25 cellular contexts compared by ENCODE assay signal in genomic region chr2:179927041-179927440, GRCh38.
"Had no signal": no experiment of that assay in that cellular context is flagged by ENCODE, and none has a peak within 500 bp of the region (broad histone marks: within the 10 kb centered on the region; RNA-seq: fewer than 3 reads in every experiment).

No MANE protein-coding gene starts in this region.

- H3K4me3 Mint-ChIP-seq: activated B cell treated with CpG ODN at 0.5 μM for 24 hours; activated CD8-positive, alpha-beta T cell treated with anti-CD3 and anti-CD28 coated beads for 36 hours; activated naive CD8-positive, alpha-beta T cell; activated T-cell treated with anti-CD3 and anti-CD28 coated beads, Interleukin-2, amount 50 U/mL, for 4 hours; activated T-helper 17 cell treated with anti-CD3 and anti-CD28 coated beads, Interleukin-2, amount 50 U/mL, for 72 hours; effector memory CD8-positive, alpha-beta T cell had no signal

- H3K27ac Mint-ChIP-seq: activated B cell treated with CpG ODN at 0.5 μM for 24 hours; activated CD8-positive, alpha-beta T cell treated with anti-CD3 and anti-CD28 coated beads for 36 hours; activated naive CD8-positive, alpha-beta T cell; activated T-helper 17 cell treated with anti-CD3 and anti-CD28 coated beads, Interleukin-2, amount 50 U/mL, for 72 hours; effector memory CD8-positive, alpha-beta T cell had no signal

- H3K27me3 Mint-ChIP-seq: activated B cell treated with CpG ODN at 0.5 μM for 24 hours; activated CD8-positive, alpha-beta T cell treated with anti-CD3 and anti-CD28 coated beads for 36 hours; activated naive CD8-positive, alpha-beta T cell; activated T-helper 17 cell treated with anti-CD3 and anti-CD28 coated beads, Interleukin-2, amount 50 U/mL, for 72 hours; effector memory CD8-positive, alpha-beta T cell had no signal

- H3K4me1 Mint-ChIP-seq: activated B cell treated with CpG ODN at 0.5 μM for 24 hours; activated T-helper 17 cell treated with anti-CD3 and anti-CD28 coated beads, Interleukin-2, amount 50 U/mL, for 72 hours had no signal

- DNase-seq: activated B cell treated with CpG ODN at 0.5 μM for 24 hours; activated CD4-positive, alpha-beta T cell treated with anti-CD3 and anti-CD28 coated beads for 48 hours; activated CD4-positive, alpha-beta T cell treated with anti-CD3 and anti-CD28 coated beads, Interleukin-2, amount 50 U/mL, for 1 hour; activated CD4-positive, alpha-beta T cell treated with anti-CD3 and anti-CD28 coated beads, Interleukin-2, amount 50 U/mL, for 48 hours; activated CD8-positive, alpha-beta memory T cell treated with anti-CD3 and anti-CD28 coated beads for 24 hours; activated CD8-positive, alpha-beta T cell treated with anti-CD3 and anti-CD28 coated beads for 36 hours; activated effector memory CD4-positive, alpha-beta T cell treated with Interleukin-2 at 50 U/mL for 16 hours; activated gamma-delta T cell treated with Interleukin-2 at 50 U/mL for 16 hours; activated naive CD4-positive, alpha-beta T cell treated with anti-CD3 and anti-CD28 coated beads, Interleukin-2, amount 50 U/mL, for 16 hours; activated naive CD4-positive, alpha-beta T cell treated with Interleukin-2 at 50 U/mL for 16 hours; activated T-cell treated with anti-CD3 and anti-CD28 coated beads, Interleukin-2, amount 50 U/mL, for 4 hours; body of pancreas; caudate nucleus; cortex of kidney; dermis blood vessel endothelial cell; effector CD4-positive, alpha-beta T cell; effector memory CD8-positive, alpha-beta T cell; erythroblast; foreskin melanocyte; heart right ventricle; T-helper 2 cell had no signal

- ATAC-seq: activated CD4-positive, CD25-positive, alpha-beta regulatory T cell treated with anti-CD3 and anti-CD28 coated beads, Interleukin-2, amount 50 U/mL, for 24 hours; activated CD8-positive, alpha-beta T cell treated with anti-CD3 and anti-CD28 coated beads for 36 hours; activated T-cell treated with anti-CD3 and anti-CD28 coated beads, Interleukin-2, amount 50 U/mL, for 4 hours; activated T-helper 17 cell treated with anti-CD3 and anti-CD28 coated beads, Interleukin-2, amount 50 U/mL, for 72 hours; body of pancreas; effector memory CD8-positive, alpha-beta T cell; gastroesophageal sphincter; heart right ventricle had no signal
